Comparison of ENCODE assay signal across 16 cellular contexts in genomic region chr2:14348247-14348646, GRCh38.
"Had no signal": no experiment of that assay in that cellular context is flagged by ENCODE, and none has a peak within 500 bp of the region (broad histone marks: within the 10 kb centered on the region; RNA-seq: fewer than 3 reads in every experiment).

No MANE protein-coding gene starts in this region.

- H3K27me3 ChIP-seq: foreskin keratinocyte, suprapubic skin had no signal

- H3K27me3 Mint-ChIP-seq: memory B cell; naive thymus-derived CD8-positive, alpha-beta T cell; progenitor cell of endocrine pancreas had no signal

- H3K36me3 Mint-ChIP-seq: memory B cell; naive thymus-derived CD8-positive, alpha-beta T cell had no signal

- H3K4me1 Mint-ChIP-seq: memory B cell; naive thymus-derived CD8-positive, alpha-beta T cell had no signal

- H3K4me3 Mint-ChIP-seq: memory B cell; naive thymus-derived CD8-positive, alpha-beta T cell had no signal

- H3K27ac Mint-ChIP-seq: memory B cell; naive thymus-derived CD8-positive, alpha-beta T cell; progenitor cell of endocrine pancreas had no signal

- H3K4me1 ChIP-seq: foreskin keratinocyte, suprapubic skin had no signal

- H3K36me3 ChIP-seq: suprapubic skin had no signal

- H3K9me3 ChIP-seq: suprapubic skin had no signal

- H3K4me3 ChIP-seq: suprapubic skin had no signal

- DNase-seq: activated CD4-positive, CD25-positive, alpha-beta regulatory T cell treated with anti-CD3 and anti-CD28 coated beads, Interleukin-2, amount 50 U/mL, for 72 hours; activated naive CD4-positive, alpha-beta T cell; aorta; cortex of kidney; effector memory CD4-positive, alpha-beta T cell; foreskin keratinocyte; glutamatergic neuron; kidney glomerular epithelial cell; left ventricle myocardium superior; naive thymus-derived CD8-positive, alpha-beta T cell; right cardiac atrium; stimulated activated naive CD8-positive, alpha-beta T cell treated with anti-CD3 and anti-CD28 coated beads, Interleukin-15, Interleukin-2, amounts not matched to agents 100 U/mL and 50 U/mL, for 24 hours; trophoblast cell had no signal

- H3K27ac ChIP-seq: foreskin keratinocyte, suprapubic skin had no signal

- ATAC-seq: foreskin keratinocyte; left ventricle myocardium superior; naive thymus-derived CD8-positive, alpha-beta T cell; right cardiac atrium; stimulated activated naive CD8-positive, alpha-beta T cell treated with anti-CD3 and anti-CD28 coated beads, Interleukin-15, Interleukin-2, amounts not matched to agents 100 U/mL and 50 U/mL, for 24 hours had no signal
